In the genomic region with DNA sequence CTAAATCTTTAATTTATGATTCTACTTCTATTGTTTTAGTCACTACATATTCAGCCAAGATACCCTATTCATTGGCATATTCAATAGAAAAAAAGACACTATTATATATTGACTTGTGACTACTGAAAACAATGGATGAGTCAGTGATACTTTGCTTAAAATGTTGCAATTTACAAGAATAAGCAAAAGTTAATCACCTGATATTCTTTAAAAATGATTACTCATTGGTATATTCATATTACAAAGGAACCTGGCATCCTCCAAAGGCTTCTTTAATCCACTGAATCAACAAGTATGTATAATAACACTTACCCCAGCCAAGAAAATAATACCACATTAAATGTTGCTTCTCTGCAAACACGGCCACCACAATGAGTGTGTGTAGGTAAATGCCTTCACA, we compare ENCODE assay signal across 1 cellular context.
TF ChIP-seq lines count a peak whose summit lies in the region.

No MANE protein-coding gene starts in this region.

TF ChIP-seq in GM23338, 12 proteins besides CTCF, POLR2A, EP300 and RAD21 (continued from another document):
- no peak for TF ChIP-seq ETS1 (IDR thresholded peaks at IDR 0.05)
- TF ChIP-seq NANOG (IDR thresholded peaks at IDR 0.05; ENCODE audit: borderline replicate concordance): no peak
- TF ChIP-seq ZNF331 (CRISPR knock-in tag; IDR thresholded peaks at IDR 0.05; ENCODE audit: low read depth): no peak
- TF ChIP-seq, protein P1, sequence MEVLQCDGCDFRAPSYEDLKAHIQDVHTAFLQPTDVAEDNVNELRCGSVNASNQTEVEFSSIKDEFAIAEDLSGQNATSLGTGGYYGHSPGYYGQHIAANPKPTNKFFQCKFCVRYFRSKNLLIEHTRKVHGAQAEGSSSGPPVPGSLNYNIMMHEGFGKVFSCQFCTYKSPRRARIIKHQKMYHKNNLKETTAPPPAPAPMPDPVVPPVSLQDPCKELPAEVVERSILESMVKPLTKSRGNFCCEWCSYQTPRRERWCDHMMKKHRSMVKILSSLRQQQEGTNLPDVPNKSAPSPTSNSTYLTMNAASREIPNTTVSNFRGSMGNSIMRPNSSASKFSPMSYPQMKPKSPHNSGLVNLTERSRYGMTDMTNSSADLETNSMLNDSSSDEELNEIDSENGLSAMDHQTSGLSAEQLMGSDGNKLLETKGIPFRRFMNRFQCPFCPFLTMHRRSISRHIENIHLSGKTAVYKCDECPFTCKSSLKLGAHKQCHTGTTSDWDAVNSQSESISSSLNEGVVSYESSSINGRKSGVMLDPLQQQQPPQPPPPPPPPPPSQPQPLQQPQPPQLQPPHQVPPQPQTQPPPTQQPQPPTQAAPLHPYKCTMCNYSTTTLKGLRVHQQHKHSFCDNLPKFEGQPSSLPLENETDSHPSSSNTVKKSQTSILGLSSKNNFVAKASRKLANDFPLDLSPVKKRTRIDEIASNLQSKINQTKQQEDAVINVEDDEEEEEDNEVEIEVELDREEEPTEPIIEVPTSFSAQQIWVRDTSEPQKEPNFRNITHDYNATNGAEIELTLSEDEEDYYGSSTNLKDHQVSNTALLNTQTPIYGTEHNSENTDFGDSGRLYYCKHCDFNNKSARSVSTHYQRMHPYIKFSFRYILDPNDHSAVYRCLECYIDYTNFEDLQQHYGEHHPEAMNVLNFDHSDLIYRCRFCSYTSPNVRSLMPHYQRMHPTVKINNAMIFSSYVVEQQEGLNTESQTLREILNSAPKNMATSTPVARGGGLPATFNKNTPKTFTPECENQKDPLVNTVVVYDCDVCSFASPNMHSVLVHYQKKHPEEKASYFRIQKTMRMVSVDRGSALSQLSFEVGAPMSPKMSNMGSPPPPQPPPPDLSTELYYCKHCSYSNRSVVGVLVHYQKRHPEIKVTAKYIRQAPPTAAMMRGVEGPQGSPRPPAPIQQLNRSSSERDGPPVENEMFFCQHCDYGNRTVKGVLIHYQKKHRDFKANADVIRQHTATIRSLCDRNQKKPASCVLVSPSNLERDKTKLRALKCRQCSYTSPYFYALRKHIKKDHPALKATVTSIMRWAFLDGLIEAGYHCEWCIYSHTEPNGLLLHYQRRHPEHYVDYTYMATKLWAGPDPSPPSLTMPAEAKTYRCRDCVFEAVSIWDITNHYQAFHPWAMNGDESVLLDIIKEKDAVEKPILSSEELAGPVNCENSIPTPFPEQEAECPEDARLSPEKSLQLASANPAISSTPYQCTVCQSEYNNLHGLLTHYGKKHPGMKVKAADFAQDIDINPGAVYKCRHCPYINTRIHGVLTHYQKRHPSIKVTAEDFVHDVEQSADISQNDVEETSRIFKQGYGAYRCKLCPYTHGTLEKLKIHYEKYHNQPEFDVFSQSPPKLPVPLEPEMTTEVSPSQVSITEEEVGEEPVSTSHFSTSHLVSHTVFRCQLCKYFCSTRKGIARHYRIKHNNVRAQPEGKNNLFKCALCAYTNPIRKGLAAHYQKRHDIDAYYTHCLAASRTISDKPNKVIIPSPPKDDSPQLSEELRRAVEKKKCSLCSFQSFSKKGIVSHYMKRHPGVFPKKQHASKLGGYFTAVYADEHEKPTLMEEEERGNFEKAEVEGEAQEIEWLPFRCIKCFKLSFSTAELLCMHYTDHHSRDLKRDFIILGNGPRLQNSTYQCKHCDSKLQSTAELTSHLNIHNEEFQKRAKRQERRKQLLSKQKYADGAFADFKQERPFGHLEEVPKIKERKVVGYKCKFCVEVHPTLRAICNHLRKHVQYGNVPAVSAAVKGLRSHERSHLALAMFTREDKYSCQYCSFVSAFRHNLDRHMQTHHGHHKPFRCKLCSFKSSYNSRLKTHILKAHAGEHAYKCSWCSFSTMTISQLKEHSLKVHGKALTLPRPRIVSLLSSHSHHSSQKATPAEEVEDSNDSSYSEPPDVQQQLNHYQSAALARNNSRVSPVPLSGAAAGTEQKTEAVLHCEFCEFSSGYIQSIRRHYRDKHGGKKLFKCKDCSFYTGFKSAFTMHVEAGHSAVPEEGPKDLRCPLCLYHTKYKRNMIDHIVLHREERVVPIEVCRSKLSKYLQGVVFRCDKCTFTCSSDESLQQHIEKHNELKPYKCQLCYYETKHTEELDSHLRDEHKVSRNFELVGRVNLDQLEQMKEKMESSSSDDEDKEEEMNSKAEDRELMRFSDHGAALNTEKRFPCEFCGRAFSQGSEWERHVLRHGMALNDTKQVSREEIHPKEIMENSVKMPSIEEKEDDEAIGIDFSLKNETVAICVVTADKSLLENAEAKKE (CRISPR knock-in tag; IDR thresholded peaks at IDR 0.05): no peak
- no peak for TF ChIP-seq ZNF114 (CRISPR knock-in tag; IDR thresholded peaks at IDR 0.05)
- TF ChIP-seq CREB1 (CRISPR knock-in tag; IDR thresholded peaks at IDR 0.05; ENCODE audit: low read depth): no peak
- no peak for TF ChIP-seq JUNB (IDR thresholded peaks at IDR 0.05; ENCODE audit: unreplicated experiment)
- TF ChIP-seq POLR2AphosphoS5 (IDR thresholded peaks at IDR 0.05; ENCODE audit: low read depth): no peak
